In genomic region chr17:66469088-66469442, GRCh38 we compare ENCODE assay signal across 14 cellular contexts.
DNase-seq lines count a peak whose midpoint lies in the region; ATAC-seq, FAIRE-seq and TF ChIP-seq lines count a peak whose summit lies in the region.
"Had no signal": no experiment of that assay in that cellular context is flagged by ENCODE, and none has a peak within 500 bp of the region (broad histone marks: within the 10 kb centered on the region; RNA-seq: fewer than 3 reads in every experiment).

No MANE protein-coding gene starts in this region.

- H3K27ac ChIP-seq in A549 (peak overlapping the region; percentile 75 to 91), muscle layer of duodenum (ENCODE audit: low read length) (peak overlapping the region; percentile 43)

- TF ChIP-seq RAD21 in A549 (conservative IDR thresholded peaks at IDR 0.05 in 1 of 2, IDR thresholded peaks at IDR 0.05 in 1 of 2): no peak

- peaks cover 12% of the 10 kb centered on the region for H3K36me3 Mint-ChIP-seq in HFFc6 (ENCODE audit: low read depth)
- H3K36me3 Mint-ChIP-seq in brain: no peaks in the 10 kb centered on the region

- 16% methylated on average over 3 of the region's 3 CpGs for WGBS in A549 (ENCODE audit: missing lambda C conversion rate)

- H3K4me2 ChIP-seq in A549: peak overlapping the region; percentile 63

- CTCF ChIA-PET in A549 (lab: Yijun Ruan, JAX): interaction anchor here (0.8 to 1.5 kb wide), 5 partner anchors 9 to 98 kb away, joined by 3 to 5 read pairs (median 3); no protein-coding TSS in a partner anchor

- no peaks in the 10 kb centered on the region for H3K36me3 ChIP-seq in muscle layer of duodenum (ENCODE audit: control insufficient read depth in 1 of 2, insufficient read depth in 2 of 2, low read length in 2 of 2)

- H3K4me3 Mint-ChIP-seq in HFFc6: peak overlapping the region; percentile 82
- H3K4me3 Mint-ChIP-seq in brain: peak overlapping the region in 2 of 5 experiments; percentile 21 to 71
- H3K4me3 Mint-ChIP-seq: CD4-positive, CD25-positive, alpha-beta regulatory T cell had no signal

- H3K4me3 ChIP-seq in A549: no peak overlapping the region
- no peak overlapping the region for H3K4me3 ChIP-seq in muscle layer of duodenum (ENCODE audit: low read depth in 1 of 2, low read length in 2 of 2)
- H3K4me3 ChIP-seq: lung, testis had no signal

- H3K27me3 Mint-ChIP-seq in HFFc6 (ENCODE audit: insufficient read depth) (no peaks in the 10 kb centered on the region), brain (no peaks in the 10 kb centered on the region)
- H3K27me3 Mint-ChIP-seq: activated naive CD8-positive, alpha-beta T cell treated with anti-CD3 and anti-CD28 coated beads, Interleukin-2, amount 10 ng/mL, durations not matched to agents 7 days and 5 days; CD4-positive, CD25-positive, alpha-beta regulatory T cell had no signal

- no peaks in the 10 kb centered on the region for H3K9me3 ChIP-seq in A549
- H3K9me3 ChIP-seq in muscle layer of duodenum (ENCODE audit: control insufficient read depth in 1 of 2, low read length in 2 of 2): no peaks in the 10 kb centered on the region
- H3K9me3 ChIP-seq: testis had no signal

- TF ChIP-seq POLR2A in A549 (IDR thresholded peaks at IDR 0.05; ENCODE audit: low read length): no peak

- DNase-seq in A549 (ENCODE audit: low read depth in 1 of 2, low spot score in 1 of 2) (no peak), HFFc6 (no peak), omental fat pad (ENCODE audit: low spot score) (no peak), mucosa of gallbladder (ENCODE audit: low spot score) (no peak)
- DNase-seq: activated naive CD8-positive, alpha-beta T cell treated with anti-CD3 and anti-CD28 coated beads, Interleukin-2, amount 10 ng/mL, durations not matched to agents 7 days and 5 days; CD4-positive, CD25-positive, alpha-beta regulatory T cell; MM.1S; NCI-H526 treated with DMSO at 0.1 percent for 48 hours; testis had no signal

- ATAC-seq in A549 (peak in 1 of 2 experiments; percentile 14; a peak in 2 of 6 replicates), omental fat pad (ENCODE audit: low FRiP score) (no peak), HG02759 (IDR thresholded peaks at IDR 0.05; ENCODE audit: unreplicated experiment) (no peak), HG03354 (IDR thresholded peaks at IDR 0.05; ENCODE audit: poor library complexity, severe bottlenecking, unreplicated experiment) (no peak)

- no peak for FAIRE-seq in A549 (lab: Jason Lieb, UNC)

- no peak for TF ChIP-seq CTCF in A549 (IDR thresholded peaks at IDR 0.05)
- no peak for TF ChIP-seq CTCF in HFFc6 (IDR thresholded peaks at IDR 0.05)
- TF ChIP-seq CTCF in brain (conservative IDR thresholded peaks at IDR 0.05): no peak
- no peak for TF ChIP-seq CTCF in omental fat pad (IDR thresholded peaks at IDR 0.05)

- peaks cover 78% of the 10 kb centered on the region for H3K4me1 Mint-ChIP-seq in HFFc6 (ENCODE audit: low read depth)
- peaks cover 67% of the 10 kb centered on the region for H3K4me1 Mint-ChIP-seq in brain

- H3K27ac Mint-ChIP-seq in HFFc6 (peak overlapping the region; percentile 96), brain (peak overlapping the region in 4 of 5 experiments; percentile 40 to 89 (median 62))
- H3K27ac Mint-ChIP-seq: activated naive CD8-positive, alpha-beta T cell treated with anti-CD3 and anti-CD28 coated beads, Interleukin-2, amount 10 ng/mL, durations not matched to agents 7 days and 5 days had no signal

- peaks cover 79% of the 10 kb centered on the region for H3K4me1 ChIP-seq in A549
- H3K4me1 ChIP-seq in muscle layer of duodenum (ENCODE audit: control insufficient read depth in 1 of 2, insufficient read depth in 2 of 2, low read length in 2 of 2): peaks cover 23 to 34% of the 10 kb centered on the region in 2 donors

- H3K27me3 ChIP-seq in muscle layer of duodenum (ENCODE audit: low read depth, low read length): no peaks in the 10 kb centered on the region
- H3K27me3 ChIP-seq: testis had no signal

- no peaks in the 10 kb centered on the region for H3K9me3 Mint-ChIP-seq in HFFc6
- no peaks in the 10 kb centered on the region for H3K9me3 Mint-ChIP-seq in brain
- H3K9me3 Mint-ChIP-seq: activated naive CD8-positive, alpha-beta T cell treated with anti-CD3 and anti-CD28 coated beads, Interleukin-2, amount 10 ng/mL, durations not matched to agents 7 days and 5 days; CD4-positive, CD25-positive, alpha-beta regulatory T cell had no signal

- POLR2A ChIA-PET in A549 (lab: Yijun Ruan, JAX): interaction anchor here (3.1 kb wide), 1 partner anchor 40 kb away, joined by 17 read pairs; no protein-coding TSS in a partner anchor

- TF ChIP-seq EP300 in A549 (IDR thresholded peaks at IDR 0.05): no peak

TF ChIP-seq in A549, 52 proteins besides CTCF, POLR2A, EP300 and RAD21:
- TF ChIP-seq HEYL (CRISPR knock-in tag; IDR thresholded peaks at IDR 0.05) (no peak), MAX (IDR thresholded peaks at IDR 0.05) (0 out of 2 replicates have a peak, but pooled peaks have one; percentile 40), HOXB13 (CRISPR knock-in tag; IDR thresholded peaks at IDR 0.05; ENCODE audit: low read depth) (no peak), TP53 (CRISPR knock-in tag; IDR thresholded peaks at IDR 0.05) (no peak), GATA3 (IDR thresholded peaks at IDR 0.05; ENCODE audit: borderline replicate concordance) (peak; percentile 43; the same call in 1 of the 2 replicates), FOSL2 (IDR thresholded peaks at IDR 0.05) (no peak), FOSL2 (CRISPR knock-in tag; IDR thresholded peaks at IDR 0.05) (0 out of 2 replicates have a peak, but pooled peaks have one; percentile 15)
